Comparison of ENCODE assay signal across 14 cellular contexts in the genomic region with DNA sequence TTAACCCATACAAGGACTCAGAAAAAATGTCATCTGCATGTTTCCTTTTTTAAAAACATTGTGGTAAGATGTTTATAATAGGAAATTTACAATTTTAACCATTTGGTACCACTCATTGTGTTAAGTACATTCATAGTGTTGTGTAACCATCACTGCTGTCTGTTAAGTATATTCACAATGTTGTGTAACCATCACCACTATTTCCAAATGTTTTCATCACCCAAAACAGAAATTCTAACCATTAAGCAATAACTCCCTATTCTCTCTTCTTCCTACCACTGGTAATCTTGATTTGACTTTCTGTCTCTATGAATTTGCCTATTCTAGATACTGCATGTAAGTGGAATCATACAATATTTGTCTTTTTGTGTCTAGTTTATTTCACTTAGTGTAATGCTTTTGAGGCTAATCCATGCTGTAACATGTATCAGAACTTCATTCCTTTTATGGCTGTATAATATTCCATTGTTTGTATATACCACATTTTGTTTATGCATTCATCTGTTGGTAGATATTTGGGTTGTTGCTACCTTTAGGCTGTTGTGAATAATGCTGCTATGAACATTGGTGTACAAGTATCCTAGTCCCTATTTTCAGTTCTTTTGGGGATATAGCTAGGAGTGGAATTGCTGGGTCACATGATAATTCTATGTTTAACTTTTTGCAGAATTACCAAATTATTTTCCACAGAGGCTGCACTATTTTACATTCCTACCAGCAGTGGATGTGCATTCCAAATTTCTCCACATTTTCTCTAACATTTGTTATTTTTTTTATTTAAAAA. TPM values are rescaled to one million over a fixed set of nuclear protein-coding genes. Genes with fewer than 3 reads are reported as not detected.
A peak's percentile ranks its signal among the peaks of the same experiment; 100 is the strongest.
DNase-seq lines count a peak whose midpoint lies in the region; ATAC-seq and TF ChIP-seq lines count a peak whose summit lies in the region.
"Had no signal": no experiment of that assay in that cellular context is flagged by ENCODE, and none has a peak within 500 bp of the region (broad histone marks: within the 10 kb centered on the region; RNA-seq: fewer than 3 reads in every experiment).

No MANE protein-coding gene starts in this region.

- H3K9me3 ChIP-seq in AG04450 (ENCODE audit: control insufficient read depth, insufficient read depth, low read length) (no peaks in the 10 kb centered on the region), HEK293 (ENCODE audit: control insufficient read depth, insufficient read depth, low read depth, low read length) (no peaks in the 10 kb centered on the region), SK-N-SH (no peaks in the 10 kb centered on the region), tibial artery (no peaks in the 10 kb centered on the region)
- H3K9me3 ChIP-seq: esophagus squamous epithelium, left lung, testis had no signal

- no peak overlapping the region for H3K9ac ChIP-seq in SK-N-SH

- H3K27me3 ChIP-seq in AG04450 (ENCODE audit: control insufficient read depth, insufficient read depth, low read length) (no peaks in the 10 kb centered on the region), GM23338 (ENCODE audit: insufficient read depth) (no peaks in the 10 kb centered on the region), SK-N-SH (ENCODE audit: insufficient read depth) (no peaks in the 10 kb centered on the region), tibial artery (no peaks in the 10 kb centered on the region)
- H3K27me3 ChIP-seq: esophagus squamous epithelium, left lung, testis had no signal

- H3K4me1 Mint-ChIP-seq in GM23338, result peaks cover 19% of the 10 kb centered on the region

- 0 out of 2 replicates have a peak, but pooled peaks have one; percentile 6 for TF ChIP-seq CTCF in AG04450 (IDR thresholded peaks at IDR 0.05; ENCODE audit: low read depth, low read length)
- TF ChIP-seq CTCF in HEK293 (tag by site-specific recombination; IDR thresholded peaks at IDR 0.05), result no peak
- TF ChIP-seq CTCF in fibroblast of villous mesenchyme (IDR thresholded peaks at IDR 0.05; ENCODE audit: insufficient read depth, low read depth, low read length), result no peak
- TF ChIP-seq CTCF in GM23338 (conservative IDR thresholded peaks at IDR 0.05; ENCODE audit: low read depth in 2 of 2), result no peak
- TF ChIP-seq CTCF in SK-N-SH (IDR thresholded peaks at IDR 0.05), result no peak
- no peak for TF ChIP-seq CTCF in tibial artery (IDR thresholded peaks at IDR 0.05)

- no peak overlapping the region for H3K4me3 Mint-ChIP-seq in GM23338

- DNase-seq in AG04450 (ENCODE audit: low read depth, low spot score) (no peak), SKM-1 treated with dmso at 0.1 percent for 144 hours (lab: John Stamatoyannopoulos, UW; ENCODE audit: unreplicated experiment) (peak; percentile 89), fibroblast of villous mesenchyme (ENCODE audit: low read depth) (peak; percentile 82), GM23338 (ENCODE audit: low spot score) (no peak), SK-N-SH (no peak), tibial artery (no peak)
- DNase-seq in stimulated activated CD4-positive, alpha-beta T cell treated with anti-CD3 and anti-CD28 coated beads, Interleukin-4, amount 100 ng/mL, for 1 hour, result no peak
- DNase-seq: activated effector memory CD4-positive, alpha-beta T cell treated with anti-CD3 and anti-CD28 coated beads, Interleukin-2, amount 50 U/mL, for 16 hours; esophagus squamous epithelium; left lung; NCI-H1105 treated with DMSO at 0.1 percent for 48 hours; NCI-H226; testis had no signal

- no peaks in the 10 kb centered on the region for H3F3A ChIP-seq in GM23338 (replicated peaks; ENCODE audit: low read depth)
- peaks cover 9% of the 10 kb centered on the region for H3F3A ChIP-seq in SK-N-SH (replicated peaks; ENCODE audit: insufficient read depth)

- CTCF ChIA-PET in AG04450 (lab: Charles Lee) (interaction anchor here (0.5 to 1.6 kb wide), 3 partner anchors 20 to 1235 kb away, joined by 3 to 5 read pairs (median 4); no protein-coding TSS in a partner anchor), HEK293 (lab: Yijun Ruan, JAX) (interaction anchor here (0.6 kb wide), 1 partner anchor 34 kb away, joined by 4 read pairs; no protein-coding TSS in a partner anchor), SK-N-SH (lab: Yijun Ruan, JAX) (no interaction called here)

- POLR2A ChIA-PET in AG04450 (lab: Yijun Ruan, JAX) (no interaction called here), HEK293 (lab: Yijun Ruan, JAX) (interaction anchor here (0.7 kb wide), 1 partner anchor 11 kb away, joined by 4 read pairs; no protein-coding TSS in a partner anchor), SK-N-SH (lab: Yijun Ruan, JAX) (no interaction called here)

- H4K20me1 ChIP-seq in GM23338 (replicated peaks; ENCODE audit: insufficient read depth) (peaks cover 9% of the 10 kb centered on the region), SK-N-SH (ENCODE audit: insufficient read depth) (peaks cover 47% of the 10 kb centered on the region)

- no peak overlapping the region for H3K27ac ChIP-seq in AG04450 (ENCODE audit: low read depth, low read length)
- no peak overlapping the region for H3K27ac ChIP-seq in HEK293 (ENCODE audit: extremely low read depth, low read depth, low read length)
- H3K27ac ChIP-seq in GM23338 (ENCODE audit: low read depth), result no peak overlapping the region
- H3K27ac ChIP-seq in SK-N-SH (ENCODE audit: low read depth in 2 of 2, low read length in 1 of 2), result no peak overlapping the region
- no peak overlapping the region for H3K27ac ChIP-seq in tibial artery
- H3K27ac ChIP-seq: esophagus squamous epithelium had no signal

- no peak for ATAC-seq in GM23338
- ATAC-seq: left lung had no signal

- no peak overlapping the region for H2AFZ ChIP-seq in GM23338
- no peak overlapping the region for H2AFZ ChIP-seq in SK-N-SH (ENCODE audit: low read depth)

- peaks cover 67% of the 10 kb centered on the region for H3K79me2 ChIP-seq in GM23338 (replicated peaks; ENCODE audit: insufficient read depth)
- peaks cover 94% of the 10 kb centered on the region for H3K79me2 ChIP-seq in SK-N-SH (ENCODE audit: insufficient read depth)

- peaks cover 23% of the 10 kb centered on the region; the same call in 2 of the 3 replicates for H3K36me3 Mint-ChIP-seq in GM23338 (ENCODE audit: low read depth)

- H3K9me3 Mint-ChIP-seq in GM23338, result no peaks in the 10 kb centered on the region

- H3K36me3 ChIP-seq in HEK293 (ENCODE audit: control insufficient read depth in 2 of 2, insufficient read depth in 1 of 2, low read length in 2 of 2) (peaks cover 18 to 33% of the 10 kb centered on the region in 2 experiments), GM23338 (ENCODE audit: insufficient read depth) (no peaks in the 10 kb centered on the region; the same call in 1 of the 2 replicates), SK-N-SH (replicated peaks in 1 of 2; ENCODE audit: control insufficient read depth in 1 of 2, insufficient read depth in 2 of 2, low read length in 1 of 2) (peaks cover 17 to 24% of the 10 kb centered on the region in 2 experiments), tibial artery (peaks cover 16 to 35% (median 22%) of the 10 kb centered on the region in 3 donors)

- intact Hi-C loops in tibial artery (cut with DNase I; ENCODE audit: low total_unique reads), result no loop called here

- H3K27me3 Mint-ChIP-seq in GM23338 (ENCODE audit: insufficient read depth, low read depth, poor library complexity), result no peaks in the 10 kb centered on the region

- H3K9me2 ChIP-seq in GM23338 (ENCODE audit: insufficient read depth), result no peaks in the 10 kb centered on the region
- H3K9me2 ChIP-seq in SK-N-SH, result no peaks in the 10 kb centered on the region

- no peak overlapping the region for H3K4me3 ChIP-seq in AG04450 (ENCODE audit: low read depth, low read length)
- no peak overlapping the region for H3K4me3 ChIP-seq in HEK293 (ENCODE audit: low read depth, low read length)
- no peak overlapping the region for H3K4me3 ChIP-seq in fibroblast of villous mesenchyme (ENCODE audit: low read depth, low read length)
- H3K4me3 ChIP-seq in GM23338, result no peak overlapping the region
- no peak overlapping the region for H3K4me3 ChIP-seq in SK-N-SH (ENCODE audit: low read depth in 2 of 2, low read length in 1 of 2)
- no peak overlapping the region for H3K4me3 ChIP-seq in tibial artery
- H3K4me3 ChIP-seq: esophagus squamous epithelium, left lung, testis had no signal

- no peak for TF ChIP-seq RAD21 in SK-N-SH (IDR thresholded peaks at IDR 0.05; ENCODE audit: low read length)

- no peak overlapping the region for H3K27ac Mint-ChIP-seq in GM23338

- no peak for TF ChIP-seq EP300 in SK-N-SH (IDR thresholded peaks at IDR 0.05; ENCODE audit: borderline replicate concordance in 1 of 2, low read depth in 1 of 2, low read length in 1 of 2)

- no peak overlapping the region for H3K4me2 ChIP-seq in GM23338
- no peak overlapping the region for H3K4me2 ChIP-seq in SK-N-SH

- H3K4me1 ChIP-seq in HEK293 (ENCODE audit: control insufficient read depth, insufficient read depth, low read length) (peaks cover 17% of the 10 kb centered on the region; the same call in 1 of the 2 replicates), GM23338 (ENCODE audit: insufficient read depth) (no peaks in the 10 kb centered on the region), SK-N-SH (ENCODE audit: control insufficient read depth in 1 of 2, insufficient read depth in 2 of 2, low read depth in 1 of 2, low read length in 1 of 2) (peaks cover 3 to 19% of the 10 kb centered on the region in 2 experiments; a peak in 3 of 4 replicates), tibial artery (peaks cover 0 to 44% (median 18%) of the 10 kb centered on the region in 4 donors)

RNA-seq across cellular contexts. Expression of a gene that starts 14.1 kb away (rescaled TPM):
- 28.4 and 31.3 TPM in 2 replicates for polyA plus RNA-seq in AG04450 (2011; rRNA removed)
- 119 and 124 TPM in 2 replicates for polyA minus RNA-seq in AG04450 (2011; rRNA and poly(A)+ RNA removed)
- 17.4 and 32.4 TPM in 2 replicates for total RNA-seq in fibroblast of villous mesenchyme
- total RNA-seq in GM23338 (2014; rRNA removed; shearing (Covaris generic)), result 44.4 and 47.5 TPM in 2 replicates
- polyA plus RNA-seq in GM23338 (2016; fragmentation: Nextera tagmentation; extraction: Ambion mirVana), result 13.6 and 14.3 TPM in 2 replicates
- polyA plus RNA-seq in SK-N-SH (2012; rRNA removed), result 7.1 and 10.1 TPM in 2 replicates
- 7.2 and 8.1 TPM in 2 replicates for polyA plus RNA-seq in SK-N-SH (2012; cell fraction: cytosol; rRNA removed)
- polyA plus RNA-seq in SK-N-SH (2012; cell fraction: nucleus; rRNA removed), result 10.4 and 18.9 TPM in 2 replicates

RNA-seq across cellular contexts. Expression of a gene that starts 36.1 kb away (rescaled TPM):
- polyA plus RNA-seq in AG04450 (2011; rRNA removed) (90.3 and 105 TPM in 2 replicates), GM23338 (2016; fragmentation: Nextera tagmentation; extraction: Ambion mirVana) (42.8 and 44.7 TPM in 2 replicates), SK-N-SH (2012; rRNA removed) (26.1 and 28.3 TPM in 2 replicates)
- 35.2 and 43.1 TPM in 2 replicates for polyA minus RNA-seq in AG04450 (2011; rRNA and poly(A)+ RNA removed)
- total RNA-seq in fibroblast of villous mesenchyme, result 107 and 134 TPM in 2 replicates
- 69.9 and 73.6 TPM in 2 replicates for total RNA-seq in GM23338 (2014; rRNA removed; shearing (Covaris generic))
- polyA plus RNA-seq in SK-N-SH (2012; cell fraction: cytosol; rRNA removed), result 20.6 and 25.1 TPM in 2 replicates
- polyA plus RNA-seq in SK-N-SH (2012; cell fraction: nucleus; rRNA removed), result 13.4 and 19.7 TPM in 2 replicates

RNA-seq across cellular contexts. Expression of a gene that starts 38.1 kb away (rescaled TPM):
- polyA plus RNA-seq in AG04450 (2011; rRNA removed) (2.7 and 3.2 TPM in 2 replicates), GM23338 (2016; fragmentation: Nextera tagmentation; extraction: Ambion mirVana) (6.3 and 6.9 TPM in 2 replicates), SK-N-SH (2012; rRNA removed) (3.0 and 3.3 TPM in 2 replicates)
- 3.2 and 4.7 TPM in 2 replicates for polyA minus RNA-seq in AG04450 (2011; rRNA and poly(A)+ RNA removed)
- total RNA-seq in fibroblast of villous mesenchyme, result 4.2 and 4.7 TPM in 2 replicates
- 8.7 and 9.7 TPM in 2 replicates for total RNA-seq in GM23338 (2014; rRNA removed; shearing (Covaris generic))
- 2.6 and 3.3 TPM in 2 replicates for polyA plus RNA-seq in SK-N-SH (2012; cell fraction: cytosol; rRNA removed)
- polyA plus RNA-seq in SK-N-SH (2012; cell fraction: nucleus; rRNA removed), result 1.3 and 1.5 TPM in 2 replicates

RNA-seq across cellular contexts. Expression of a gene that starts 38.6 kb away (rescaled TPM):
- polyA plus RNA-seq in AG04450 (2011; rRNA removed), result 13.6 and 16.5 TPM in 2 replicates
- polyA minus RNA-seq in AG04450 (2011; rRNA and poly(A)+ RNA removed), result 17.0 and 17.1 TPM in 2 replicates
- 12.9 and 19.4 TPM in 2 replicates for total RNA-seq in fibroblast of villous mesenchyme
- total RNA-seq in GM23338 (2014; rRNA removed; shearing (Covaris generic)), result 12.7 and 13.4 TPM in 2 replicates
- polyA plus RNA-seq in GM23338 (2016; fragmentation: Nextera tagmentation; extraction: Ambion mirVana), result 4.4 and 7.5 TPM in 2 replicates
- polyA plus RNA-seq in SK-N-SH (2012; rRNA removed), result 11.5 and 16.8 TPM in 2 replicates
- 7.7 and 8.1 TPM in 2 replicates for polyA plus RNA-seq in SK-N-SH (2012; cell fraction: cytosol; rRNA removed)
- 41.9 and 60.0 TPM in 2 replicates for polyA plus RNA-seq in SK-N-SH (2012; cell fraction: nucleus; rRNA removed)

RNA-seq across cellular contexts. Expression of a gene that starts 55.8 kb away (rescaled TPM):
- polyA plus RNA-seq in AG04450 (2011; rRNA removed) (0.11 and 0.12 TPM in 2 replicates), GM23338 (2016; fragmentation: Nextera tagmentation; extraction: Ambion mirVana) (0.40 TPM in 1 of 2 replicates, not detected in the other), SK-N-SH (2012; rRNA removed) (0.02 and 0.05 TPM in 2 replicates)
- polyA minus RNA-seq in AG04450 (2011; rRNA and poly(A)+ RNA removed), result 0.04 and 0.05 TPM in 2 replicates
- total RNA-seq in fibroblast of villous mesenchyme, result under 0.01 and 0.32 TPM in 2 replicates
- 0.78 TPM in 1 of 2 replicates, not detected in the other for total RNA-seq in GM23338 (2014; rRNA removed; shearing (Covaris generic))
- under 0.01 and 0.01 TPM in 2 replicates for polyA plus RNA-seq in SK-N-SH (2012; cell fraction: cytosol; rRNA removed)
- polyA plus RNA-seq in SK-N-SH (2012; cell fraction: nucleus; rRNA removed), result 0.42 and 0.66 TPM in 2 replicates

Comparison
In these comparisons a context has a peak if more than half of its experiments do, and no peak if none do; other contexts are left out.
1. DNase-seq: peak in SKM-1 treated with dmso at 0.1 percent for 144 hours (single experiment) and fibroblast of villous mesenchyme (single experiment); none in AG04450 (single experiment), stimulated activated CD4-positive, alpha-beta T cell treated with anti-CD3 and anti-CD28 coated beads, Interleukin-4, amount 100 ng/mL, for 1 hour (single experiment), GM23338 (single experiment), SK-N-SH (single experiment) and tibial artery (0 of 2).